Comparison of ENCODE assay signal across 1 cellular context in the genomic region with DNA sequence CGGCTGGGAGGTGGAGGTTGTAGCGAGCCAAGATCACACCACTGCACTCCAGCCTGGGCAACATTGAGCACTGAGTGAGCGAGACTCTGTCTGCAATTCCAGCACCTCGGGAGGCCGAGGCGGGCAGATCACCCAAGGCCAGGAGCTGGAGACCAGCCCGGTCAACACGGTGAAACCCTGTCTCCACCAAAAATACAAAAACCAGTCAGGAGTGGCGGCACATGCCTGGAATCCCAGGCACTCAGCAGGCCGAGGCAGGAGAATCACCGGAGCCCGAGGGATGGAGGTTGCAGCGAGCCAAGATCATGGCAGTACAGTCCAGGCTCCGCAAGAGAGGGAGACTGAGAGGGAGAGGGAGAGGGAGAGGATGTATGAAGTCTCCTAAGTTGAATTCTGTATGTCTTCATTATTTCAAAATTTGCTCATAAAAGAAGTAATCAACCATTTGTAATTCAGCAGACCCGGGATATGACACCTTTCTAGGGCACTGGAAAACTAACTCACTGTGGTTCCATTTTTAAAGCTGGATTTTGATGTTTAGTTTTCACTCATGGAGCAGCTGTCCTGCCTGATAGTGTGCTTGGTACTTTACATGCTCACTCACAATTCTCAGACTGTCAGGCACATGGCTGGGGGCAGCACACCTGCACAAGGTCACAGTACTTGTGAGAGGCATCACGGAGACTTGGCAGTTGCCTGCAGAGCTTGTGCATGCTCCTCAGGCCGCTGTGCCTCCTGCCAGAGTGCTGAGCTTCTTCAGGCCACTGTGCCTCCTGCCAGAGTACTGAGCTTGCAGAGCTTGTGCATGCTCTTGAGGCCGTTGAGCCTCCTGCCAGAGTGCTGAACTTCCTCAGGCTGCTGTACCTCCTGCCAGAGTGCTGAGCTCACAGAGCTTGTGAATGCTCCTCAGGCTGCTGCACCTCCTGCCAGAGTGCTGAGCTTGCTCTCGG.
TF ChIP-seq lines count a peak whose summit lies in the region.

No MANE protein-coding gene starts in this region.

TF ChIP-seq in HepG2, 621 proteins besides CTCF, POLR2A, EP300 and RAD21 (continued from another document):
- TF ChIP-seq, protein P1, sequence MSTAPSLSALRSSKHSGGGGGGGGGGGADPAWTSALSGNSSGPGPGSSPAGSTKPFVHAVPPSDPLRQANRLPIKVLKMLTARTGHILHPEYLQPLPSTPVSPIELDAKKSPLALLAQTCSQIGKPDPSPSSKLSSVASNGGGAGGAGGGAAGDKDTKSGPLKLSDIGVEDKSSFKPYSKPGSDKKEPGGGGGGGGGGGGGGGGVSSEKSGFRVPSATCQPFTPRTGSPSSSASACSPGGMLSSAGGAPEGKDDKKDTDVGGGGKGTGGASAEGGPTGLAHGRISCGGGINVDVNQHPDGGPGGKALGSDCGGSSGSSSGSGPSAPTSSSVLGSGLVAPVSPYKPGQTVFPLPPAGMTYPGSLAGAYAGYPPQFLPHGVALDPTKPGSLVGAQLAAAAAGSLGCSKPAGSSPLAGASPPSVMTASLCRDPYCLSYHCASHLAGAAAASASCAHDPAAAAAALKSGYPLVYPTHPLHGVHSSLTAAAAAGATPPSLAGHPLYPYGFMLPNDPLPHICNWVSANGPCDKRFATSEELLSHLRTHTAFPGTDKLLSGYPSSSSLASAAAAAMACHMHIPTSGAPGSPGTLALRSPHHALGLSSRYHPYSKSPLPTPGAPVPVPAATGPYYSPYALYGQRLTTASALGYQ (CRISPR knock-in tag; IDR thresholded peaks at IDR 0.05), result no peak
- TF ChIP-seq ZNF451 (CRISPR knock-in tag; IDR thresholded peaks at IDR 0.05) (no peak), ZNF749 (CRISPR knock-in tag; IDR thresholded peaks at IDR 0.05; ENCODE audit: borderline replicate concordance) (no peak), JUND (CRISPR knock-in tag; IDR thresholded peaks at IDR 0.05) (no peak), HOXA9 (CRISPR knock-in tag; IDR thresholded peaks at IDR 0.05; ENCODE audit: borderline replicate concordance) (no peak), XBP1 (CRISPR knock-in tag; IDR thresholded peaks at IDR 0.05) (no peak), ZBTB37 (CRISPR knock-in tag; IDR thresholded peaks at IDR 0.05) (no peak)
